4 cellular contexts compared by ENCODE assay signal in genomic region chr1:190504539-190504938, GRCh38. TPM values are rescaled to one million over a fixed set of nuclear protein-coding genes. Genes with fewer than 3 reads are reported as not detected.
"Had no signal": no experiment of that assay in that cellular context is flagged by ENCODE, and none has a peak within 500 bp of the region (broad histone marks: within the 10 kb centered on the region; RNA-seq: fewer than 3 reads in every experiment).

No MANE protein-coding gene starts in this region.

RNA-seq across cellular contexts. Expression of gene BRINP3, which starts 26.9 kb away (rescaled TPM):
- total RNA-seq: HepG2, HT-29, HT1080 had no signal
- polyA plus RNA-seq: HepG2, IgD-negative memory B cell had no signal
